ENCODE assay signal across 34 cellular contexts in the genomic region with DNA sequence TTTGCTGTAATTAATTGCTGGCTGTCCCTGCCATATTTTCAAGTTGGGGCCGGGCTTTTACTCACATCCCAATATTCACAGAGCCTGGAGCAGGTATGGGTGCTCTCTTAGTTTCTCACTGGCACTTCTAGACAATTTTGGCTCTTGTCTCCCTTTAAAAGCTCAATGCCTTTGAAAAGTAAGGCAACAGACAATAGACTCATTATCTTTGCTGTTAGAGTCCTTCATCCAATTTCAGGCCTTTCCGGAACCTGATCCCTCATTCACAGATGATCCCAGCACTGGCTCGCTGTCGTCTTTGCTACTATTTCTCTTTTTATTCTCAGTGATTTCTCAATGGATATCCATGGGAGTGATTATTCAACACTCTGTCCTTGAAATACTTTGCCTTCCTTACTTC. TPM values are rescaled to one million over a fixed set of nuclear protein-coding genes. Genes with fewer than 3 reads are reported as not detected.
"Had no signal": no experiment of that assay in that cellular context is flagged by ENCODE, and none has a peak within 500 bp of the region (broad histone marks: within the 10 kb centered on the region; RNA-seq: fewer than 3 reads in every experiment).

No MANE protein-coding gene starts in this region.

- H3K4me2 ChIP-seq: smooth muscle cell had no signal

- H3K9me3 ChIP-seq: psoas muscle, upper lobe of left lung, vagina had no signal

- H3K36me3 Mint-ChIP-seq: WTC11 had no signal

- FAIRE-seq: kidney had no signal

- H2AFZ ChIP-seq: parathyroid adenoma had no signal

- H3K27ac ChIP-seq: coronary artery, dorsolateral prefrontal cortex, foreskin keratinocyte, heart left ventricle, parathyroid adenoma, psoas muscle, upper lobe of left lung, vagina had no signal

- H3K27me3 ChIP-seq: dorsolateral prefrontal cortex, foreskin keratinocyte, heart left ventricle, upper lobe of left lung, vagina had no signal

- H3K36me3 ChIP-seq: heart left ventricle, upper lobe of left lung, vagina had no signal

- H3K4me1 ChIP-seq: heart left ventricle, parathyroid adenoma, psoas muscle had no signal

- H3K27ac Mint-ChIP-seq: activated CD4-positive, alpha-beta memory T cell treated with anti-CD3 and anti-CD28 coated beads, Interleukin-2, amount 10 ng/mL, durations not matched to agents 7 days and 5 days; activated CD4-positive, alpha-beta T cell treated with anti-CD3 and anti-CD28 coated beads, Interleukin-2, amount 10 ng/mL, durations not matched to agents 7 days and 5 days; activated naive CD4-positive, alpha-beta T cell treated with anti-CD3 and anti-CD28 coated beads, Interleukin-2, amount 50 U/mL, for 24 hours; activated naive CD8-positive, alpha-beta T cell treated with anti-CD3 and anti-CD28 coated beads, Interleukin-2, amount 50 U/mL, for 24 hours; activated T-cell treated with anti-CD3 and anti-CD28 coated beads, Interleukin-2, amount 50 U/mL, for 24 hours; activated T-helper 17 cell treated with anti-CD3 and anti-CD28 coated beads, Interleukin-2, amount 50 U/mL, for 72 hours; immature natural killer cell; naive thymus-derived CD4-positive, alpha-beta T cell; stimulated activated memory B cell treated with anti-CD40 and anti-IgM and Interleukin-4, amounts not matched to agents 10 μg/mL and 1 μg/mL and 100 μg/mL, for 72 hours; stimulated activated naive CD8-positive, alpha-beta T cell treated with anti-CD3 and anti-CD28 coated beads, Interleukin-15, amount 100 ng/mL, for 72 hours; WTC11 had no signal

- H3K9me3 Mint-ChIP-seq: activated CD4-positive, alpha-beta memory T cell treated with anti-CD3 and anti-CD28 coated beads, Interleukin-2, amount 10 ng/mL, durations not matched to agents 7 days and 5 days; activated naive CD4-positive, alpha-beta T cell treated with anti-CD3 and anti-CD28 coated beads, Interleukin-2, amount 50 U/mL, for 24 hours had no signal

- H3K4me3 Mint-ChIP-seq: activated CD4-positive, alpha-beta memory T cell treated with anti-CD3 and anti-CD28 coated beads, Interleukin-2, amount 10 ng/mL, durations not matched to agents 7 days and 5 days; activated CD4-positive, alpha-beta T cell treated with anti-CD3 and anti-CD28 coated beads, Interleukin-2, amount 10 ng/mL, durations not matched to agents 7 days and 5 days; activated naive CD4-positive, alpha-beta T cell treated with anti-CD3 and anti-CD28 coated beads, Interleukin-2, amount 50 U/mL, for 24 hours; activated naive CD8-positive, alpha-beta T cell treated with anti-CD3 and anti-CD28 coated beads, Interleukin-2, amount 50 U/mL, for 24 hours; activated T-cell treated with anti-CD3 and anti-CD28 coated beads, Interleukin-2, amount 50 U/mL, for 24 hours; activated T-helper 17 cell treated with anti-CD3 and anti-CD28 coated beads, Interleukin-2, amount 50 U/mL, for 72 hours; immature natural killer cell; naive thymus-derived CD4-positive, alpha-beta T cell; stimulated activated memory B cell treated with anti-CD40 and anti-IgM and Interleukin-4, amounts not matched to agents 10 μg/mL and 1 μg/mL and 100 μg/mL, for 72 hours; stimulated activated naive CD8-positive, alpha-beta T cell treated with anti-CD3 and anti-CD28 coated beads, Interleukin-15, amount 100 ng/mL, for 72 hours; WTC11 had no signal

- H3K27me3 Mint-ChIP-seq: activated T-helper 17 cell treated with anti-CD3 and anti-CD28 coated beads, Interleukin-2, amount 50 U/mL, for 72 hours; stimulated activated naive CD8-positive, alpha-beta T cell treated with anti-CD3 and anti-CD28 coated beads, Interleukin-15, amount 100 ng/mL, for 72 hours had no signal

- H3K9ac ChIP-seq: parathyroid adenoma had no signal

- DNase-seq: activated CD4-positive, alpha-beta memory T cell treated with anti-CD3 and anti-CD28 coated beads, Interleukin-2, amount 10 ng/mL, durations not matched to agents 7 days and 5 days; activated CD4-positive, alpha-beta T cell treated with anti-CD3 and anti-CD28 coated beads for 1 hour; activated CD4-positive, alpha-beta T cell treated with anti-CD3 and anti-CD28 coated beads, Interleukin-2, amount 10 ng/mL, durations not matched to agents 7 days and 5 days; activated CD8-positive, alpha-beta memory T cell treated with anti-CD3 and anti-CD28 coated beads, Interleukin-2, amount 50 U/mL, for 48 hours; activated naive CD8-positive, alpha-beta T cell treated with anti-CD3 and anti-CD28 coated beads, Interleukin-2, amount 50 U/mL, for 24 hours; activated T-cell treated with anti-CD3 and anti-CD28 coated beads, Interleukin-2, amount 50 U/mL, for 24 hours; amygdala; cerebellar nuclear complex; dorsolateral prefrontal cortex; effector memory CD4-positive, alpha-beta T cell; foreskin keratinocyte; heart left ventricle; hypothalamus; immature natural killer cell; kidney; left colon; midbrain; naive thymus-derived CD4-positive, alpha-beta T cell; psoas muscle; stimulated activated CD4-positive, alpha-beta T cell treated with anti-CD3 and anti-CD28 coated beads, Interleukin-1b, Interleukin-23, amount 100 ng/mL, for 48 hours; stimulated activated CD4-positive, alpha-beta T cell treated with anti-CD3 and anti-CD28 coated beads, Interleukin-4, amount 100 ng/mL, for 4 hours; stimulated activated CD8-positive, alpha-beta memory T cell treated with anti-CD3 and anti-CD28 coated beads, Interleukin-4, amount 100 ng/mL, for 48 hours; stimulated activated naive CD8-positive, alpha-beta T cell treated with anti-CD3 and anti-CD28 coated beads, Interleukin-15, amount 100 ng/mL, for 72 hours; substantia nigra; T-helper 2 cell; upper lobe of left lung had no signal

- H3K79me2 ChIP-seq: parathyroid adenoma had no signal

- H3K4me1 Mint-ChIP-seq: activated CD4-positive, alpha-beta memory T cell treated with anti-CD3 and anti-CD28 coated beads, Interleukin-2, amount 10 ng/mL, durations not matched to agents 7 days and 5 days; activated CD4-positive, alpha-beta T cell treated with anti-CD3 and anti-CD28 coated beads, Interleukin-2, amount 10 ng/mL, durations not matched to agents 7 days and 5 days; activated naive CD8-positive, alpha-beta T cell treated with anti-CD3 and anti-CD28 coated beads, Interleukin-2, amount 50 U/mL, for 24 hours; activated T-helper 17 cell treated with anti-CD3 and anti-CD28 coated beads, Interleukin-2, amount 50 U/mL, for 72 hours; stimulated activated memory B cell treated with anti-CD40 and anti-IgM and Interleukin-4, amounts not matched to agents 10 μg/mL and 1 μg/mL and 100 μg/mL, for 72 hours; stimulated activated naive CD8-positive, alpha-beta T cell treated with anti-CD3 and anti-CD28 coated beads, Interleukin-15, amount 100 ng/mL, for 72 hours had no signal

- H3K4me3 ChIP-seq: coronary artery, dorsolateral prefrontal cortex, heart left ventricle, psoas muscle, smooth muscle cell, upper lobe of left lung, vagina had no signal

RNA-seq across cellular contexts. Expression of gene ARSJ, which starts 6.7 kb away (rescaled TPM):
- total RNA-seq: activated CD4-positive, alpha-beta memory T cell treated with anti-CD3 and anti-CD28 coated beads, Interleukin-2, amount 10 ng/mL, durations not matched to agents 7 days and 5 days; activated CD4-positive, alpha-beta T cell treated with anti-CD3 and anti-CD28 coated beads, Interleukin-2, amount 10 ng/mL, durations not matched to agents 7 days and 5 days had no signal
